ENCODE assay signal across 25 cellular contexts in genomic region chr7:128752251-128752650, GRCh38. TPM values are rescaled to one million over a fixed set of nuclear protein-coding genes. Genes with fewer than 3 reads are reported as not detected.
DNase-seq lines count a peak whose midpoint lies in the region; ATAC-seq and TF ChIP-seq lines count a peak whose summit lies in the region.
"Had no signal": no experiment of that assay in that cellular context is flagged by ENCODE, and none has a peak within 500 bp of the region (broad histone marks: within the 10 kb centered on the region; RNA-seq: fewer than 3 reads in every experiment).

No MANE protein-coding gene starts in this region.

- DNase-seq in Right ventricle myocardium superior = no peak
- DNase-seq in left cardiac atrium = no peak
- no peak for DNase-seq in SK-N-MC (ENCODE audit: low read depth, low spot score)
- no peak for DNase-seq in heart right ventricle
- DNase-seq: 8988T; ACHN; AML-193; BE2C; Calu3; CD4-positive, alpha-beta T cell; CD8-positive, alpha-beta memory T cell; DMS53; DMS79 treated with DMSO at 0.1 percent for 48 hours; H9 had no signal

- H3K4me1 ChIP-seq in heart right ventricle (peaks cover 0 to 78% (median 32%) of the 10 kb centered on the region in 9 donors), skeletal muscle tissue (ENCODE audit: control insufficient read depth in 3 of 3, insufficient read depth in 3 of 3, low read length in 3 of 3) (peaks cover 19 to 30% (median 24%) of the 10 kb centered on the region in 3 donors)
- H3K4me1 ChIP-seq: BE2C; BLaER1 treated with 17β-estradiol and CSF1 and Interleukin-3, amounts not matched to agents 10 nM and 100 nM had no signal

- H3K36me3 ChIP-seq in SK-N-MC (ENCODE audit: insufficient read depth, low read length) (peaks cover 63% of the 10 kb centered on the region), heart right ventricle (peaks cover 0 to 98% (median 22%) of the 10 kb centered on the region in 9 donors), skeletal muscle tissue (ENCODE audit: control insufficient read depth in 3 of 3, insufficient read depth in 3 of 3, low read length in 3 of 3) (peaks cover 10 to 24% (median 23%) of the 10 kb centered on the region in 3 donors)

- H3K27ac ChIP-seq in SK-N-MC (0 out of 2 replicates have a peak overlapping the region, but pooled peaks have one; percentile 17), heart right ventricle (peak overlapping the region in 6 of 10 donors; percentile 24 to 62 (median 48)), skeletal muscle tissue (ENCODE audit: low read depth, low read length) (peak overlapping the region; percentile 14)
- H3K27ac ChIP-seq: A549; BLaER1 treated with 17β-estradiol and CSF1 and Interleukin-3, amounts not matched to agents 10 nM and 100 nM had no signal

- H3K4me3 ChIP-seq in SK-N-MC (no peak overlapping the region), heart right ventricle (no peak overlapping the region), skeletal muscle tissue (ENCODE audit: low read length in 3 of 3) (no peak overlapping the region)
- H3K4me3 ChIP-seq: A549; BLaER1 treated with 17β-estradiol and CSF1 and Interleukin-3, amounts not matched to agents 10 nM and 100 nM; GM23338 had no signal

- H3K27me3 ChIP-seq in heart right ventricle = no peaks in the 10 kb centered on the region
- no peaks in the 10 kb centered on the region for H3K27me3 ChIP-seq in skeletal muscle tissue (ENCODE audit: control insufficient read depth in 3 of 3, insufficient read depth in 3 of 3, low read length in 3 of 3)
- H3K27me3 ChIP-seq: BE2C; BLaER1 treated with 17β-estradiol and CSF1 and Interleukin-3, amounts not matched to agents 10 nM and 100 nM had no signal

- no peak for TF ChIP-seq CTCF in heart right ventricle (IDR thresholded peaks at IDR 0.05)

- 50 to 52% methylated on average over 1 of the region's 1 CpG for WGBS in heart right ventricle, 2 donors

- intact Hi-C loops in Right ventricle myocardium superior (cut with DNase I) (no loop called here), left cardiac atrium (cut with DNase I) (no loop called here), heart right ventricle (cut with DNase I) (loop anchor here in 2 of 10 donors (5.0 to 10.0 kb wide), 2 partner anchors 73 to 75 kb away; no protein-coding TSS in a partner anchor)

- H3K9me3 ChIP-seq in SK-N-MC (ENCODE audit: low read depth, low read length) (no peaks in the 10 kb centered on the region), heart right ventricle (no peaks in the 10 kb centered on the region), skeletal muscle tissue (ENCODE audit: control insufficient read depth in 3 of 3, low read length in 3 of 3) (no peaks in the 10 kb centered on the region)
- H3K9me3 ChIP-seq: A549; BE2C; BLaER1 treated with 17β-estradiol and CSF1 and Interleukin-3, amounts not matched to agents 10 nM and 100 nM had no signal

- H3K9ac ChIP-seq in SK-N-MC (ENCODE audit: insufficient read length) = no peak overlapping the region
- peak overlapping the region in 1 of 3 donors; percentile 38 for H3K9ac ChIP-seq in skeletal muscle tissue (ENCODE audit: low read depth in 1 of 3, low read length in 3 of 3)
- H3K9ac ChIP-seq: BLaER1 treated with 17β-estradiol and CSF1 and Interleukin-3, amounts not matched to agents 10 nM and 100 nM had no signal

- ATAC-seq in Right ventricle myocardium superior (ENCODE audit: poor library complexity) = peak; percentile 34
- ATAC-seq in left cardiac atrium = no peak
- peak in 3 of 8 donors; percentile 45 to 65 (median 49) for ATAC-seq in heart right ventricle
- ATAC-seq in SK-N-SH treated with all-trans-retinoic acid at 6 μM for 48 hours = no peak
- no peak for ATAC-seq in HG03159 (IDR thresholded peaks at IDR 0.05; ENCODE audit: unreplicated experiment)
- ATAC-seq: A549, GM23338, HCT116 had no signal

TF ChIP-seq in SK-N-SH treated with all-trans-retinoic acid at 6 μM for 48 hours, 23 proteins besides CTCF, POLR2A, EP300 and RAD21:
- TF ChIP-seq RARB (CRISPR knock-in tag; IDR thresholded peaks at IDR 0.05) (no peak), TSHZ2 (CRISPR knock-in tag; IDR thresholded peaks at IDR 0.05) (no peak), ISL1 (CRISPR knock-in tag; IDR thresholded peaks at IDR 0.05) (no peak)

RNA-seq across cellular contexts. Expression of gene CALU, which starts 13.1 kb away (rescaled TPM):
- total RNA-seq in Right ventricle myocardium superior (165 TPM), left cardiac atrium (100 to 1,000 TPM; 190 to 353 TPM), heart right ventricle (100 to 1,000 TPM; 197 to 333 (median 249) TPM), skeletal muscle tissue (131 TPM)
- 100 to 1,000 TPM in 1 of 2 donors, 10 to 100 TPM in 1; 39.9 to 260 TPM for polyA plus RNA-seq in heart right ventricle

RNA-seq across cellular contexts. Expression of gene OPN1SW, which starts 23.3 kb away (rescaled TPM):
- total RNA-seq in Right ventricle myocardium superior = not detected
- total RNA-seq in left cardiac atrium = not detected
- total RNA-seq in heart right ventricle = not detected
- not detected for polyA plus RNA-seq in heart right ventricle
- total RNA-seq in skeletal muscle tissue = not detected
- total RNA-seq: Calu3; CD4-positive, alpha-beta T cell; CD8-positive, alpha-beta memory T cell; Daoy; G401; GM23338; H4; H9 had no signal
- polyA plus RNA-seq: A549; CD14-positive monocyte; CD8-positive, alpha-beta memory T cell had no signal

RNA-seq across cellular contexts. Expression of gene CCDC136, which starts 39.5 kb away (rescaled TPM):
- total RNA-seq in Right ventricle myocardium superior (5.2 TPM), left cardiac atrium (1 to 10 TPM; 2.9 to 7.2 TPM), heart right ventricle (10 to 100 TPM in 4 of 10 donors, 1 to 10 TPM in 6; 1.8 to 14.4 (median 8.0) TPM), skeletal muscle tissue (4.7 TPM)
- polyA plus RNA-seq in heart right ventricle = 10 to 100 TPM in 1 of 2 donors, 1 to 10 TPM in 1; 4.6 to 13.5 TPM
